In the genomic region with DNA sequence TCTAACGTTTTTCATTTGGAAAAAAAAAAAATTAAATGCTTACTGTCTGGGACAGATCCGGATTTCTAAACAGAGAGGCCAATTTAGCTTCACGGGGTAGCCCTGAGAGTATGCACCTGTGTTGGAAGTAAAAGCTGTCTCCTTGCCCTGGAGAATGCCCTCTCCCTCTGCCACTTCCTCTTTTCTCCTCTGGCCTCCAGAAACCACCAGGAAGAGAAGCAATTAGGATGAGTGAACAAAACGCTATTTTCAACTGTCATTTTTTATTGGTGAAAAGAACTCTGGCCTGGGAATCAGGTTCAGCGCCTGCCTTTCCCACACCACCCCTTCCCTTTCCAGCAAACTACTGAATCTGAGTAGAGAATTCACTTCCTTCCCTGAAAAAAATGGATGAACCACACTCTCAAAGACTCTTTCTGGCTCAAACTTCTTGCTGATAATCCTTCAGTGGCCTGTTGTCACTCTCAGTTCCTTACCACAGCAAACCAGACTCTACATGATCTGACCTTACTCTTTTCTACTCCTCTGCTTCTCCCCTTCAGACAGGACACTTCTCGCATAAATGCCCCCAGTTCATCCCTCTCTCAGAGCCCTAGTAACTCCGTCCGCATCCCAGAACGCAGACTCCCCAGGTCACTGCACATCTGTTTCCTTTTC, we compare ENCODE assay signal across 10 cellular contexts. TPM values are rescaled to one million over a fixed set of nuclear protein-coding genes. Genes with fewer than 3 reads are reported as not detected.
DNase-seq lines count a peak whose midpoint lies in the region; ATAC-seq, FAIRE-seq and TF ChIP-seq lines count a peak whose summit lies in the region.
"Had no signal": no experiment of that assay in that cellular context is flagged by ENCODE, and none has a peak within 500 bp of the region (broad histone marks: within the 10 kb centered on the region; RNA-seq: fewer than 3 reads in every experiment).

No MANE protein-coding gene starts in this region.

- no peak overlapping the region for H3K9ac ChIP-seq in rectal smooth muscle tissue (ENCODE audit: low read length)

- H3K27ac Mint-ChIP-seq in MCF 10A (ENCODE audit: low read depth, unreplicated experiment): peak overlapping the region; percentile 78

- no peaks in the 10 kb centered on the region for H3K9me3 ChIP-seq in adrenal gland (replicated peaks in 1 of 3)

- intact Hi-C loops in MCF 10A (cut with micrococcal nuclease): no loop called here
- intact Hi-C loops in adrenal gland (cut with DNase I): no loop called here
- intact Hi-C loops in posterior cingulate gyrus (cut with DNase I): no loop called here

- H3K4me3 ChIP-seq in rectal smooth muscle tissue (ENCODE audit: low read length): no peak overlapping the region
- no peak overlapping the region for H3K4me3 ChIP-seq in adrenal gland
- H3K4me3 ChIP-seq: coronary artery had no signal

- ATAC-seq in HG02870 (IDR thresholded peaks at IDR 0.05; ENCODE audit: unreplicated experiment): no peak

- CTCF ChIA-PET in MCF 10A (lab: Yijun Ruan, JAX): interaction anchor here (1.1 kb wide), 1 partner anchor 338 kb away, joined by 3 read pairs; no protein-coding TSS in a partner anchor

- no peaks in the 10 kb centered on the region for H3K9me3 Mint-ChIP-seq in MCF 10A (ENCODE audit: unreplicated experiment)

- DNase-seq in GM12891 (ENCODE audit: insufficient read length, low spot score) (no peak), NCI-H2227 (lab: John Stamatoyannopoulos, UW; ENCODE audit: unreplicated experiment) (peak; percentile 20), MCF 10A (ENCODE audit: unreplicated experiment) (no peak), adrenal gland (no peak), AG08395 (ENCODE audit: low spot score) (no peak), posterior cingulate gyrus (no peak)
- DNase-seq: NCI-H1048 had no signal

- H3K27me3 Mint-ChIP-seq in MCF 10A (ENCODE audit: insufficient read depth, unreplicated experiment): no peaks in the 10 kb centered on the region

- BruUV-seq in MCF 10A (replicated peaks; lab: Mats Ljungman, UMichigan): no TSS peak

- POLR2A ChIA-PET in MCF 10A (lab: Yijun Ruan, JAX): interaction anchor here (0.7 to 7.0 kb wide), 2 partner anchors 17 to 29 kb away, joined by 3 to 61 read pairs; a partner anchor contains a TSS

- 60 to 71% (median 69%) methylated on average over 9 of the region's 9 CpGs for WGBS in adrenal gland, 4 donors

- peaks cover 25% of the 10 kb centered on the region for H3K36me3 Mint-ChIP-seq in MCF 10A (ENCODE audit: insufficient read depth, unreplicated experiment)

- H3K27me3 ChIP-seq in rectal smooth muscle tissue (ENCODE audit: control insufficient read depth, insufficient read depth, low read length) (no peaks in the 10 kb centered on the region), adrenal gland (no peaks in the 10 kb centered on the region)

- peaks cover 43% of the 10 kb centered on the region for H3K4me1 ChIP-seq in rectal smooth muscle tissue (ENCODE audit: control insufficient read depth, insufficient read depth, low read length)
- H3K4me1 ChIP-seq in adrenal gland (replicated peaks in 1 of 2): peaks cover 21 to 71% of the 10 kb centered on the region in 2 donors

- TF ChIP-seq POLR2A in GM12891 (IDR thresholded peaks at IDR 0.05; ENCODE audit: low read depth, low read length): no peak
- no peak for TF ChIP-seq POLR2A in adrenal gland (IDR thresholded peaks at IDR 0.05)

- H3K27ac ChIP-seq in rectal smooth muscle tissue (ENCODE audit: low read depth, low read length) (peak overlapping the region; percentile 51), adrenal gland (peak overlapping the region in 2 of 5 donors; percentile 46 to 64)

- H3K4me1 Mint-ChIP-seq in MCF 10A (ENCODE audit: insufficient read depth, unreplicated experiment): peaks cover 49% of the 10 kb centered on the region

- no peak for FAIRE-seq in GM12891 (lab: Jason Lieb, UNC)

- H3K36me3 ChIP-seq in rectal smooth muscle tissue (ENCODE audit: control insufficient read depth, insufficient read depth, low read length) (no peaks in the 10 kb centered on the region), adrenal gland (replicated peaks in 1 of 2) (no peaks in the 10 kb centered on the region)

- no peak for TF ChIP-seq CTCF in MCF 10A (IDR thresholded peaks at IDR 0.05; ENCODE audit: unreplicated experiment)
- no peak for TF ChIP-seq CTCF in adrenal gland (IDR thresholded peaks at IDR 0.05)

- no peak overlapping the region for H3K4me3 Mint-ChIP-seq in MCF 10A (ENCODE audit: unreplicated experiment)

TF ChIP-seq in GM12891, 5 proteins besides CTCF, POLR2A, EP300 and RAD21:
- TF ChIP-seq POLR2AphosphoS5 (IDR thresholded peaks at IDR 0.05; ENCODE audit: low read depth, low read length): no peak
- peak; percentile 91 for TF ChIP-seq SPI1 (IDR thresholded peaks at IDR 0.05; ENCODE audit: low read depth, low read length)
TF ChIP-seq in GM12891: peak in this region for 1.

RNA-seq across cellular contexts. Expression of a gene that starts 29.8 kb away (rescaled TPM):
- polyA plus RNA-seq in GM12891 (2012; ENCODE audit: low read depth, missing spikeins): 6.7 TPM
- total RNA-seq in MCF 10A (2022): 40.1 and 51.8 TPM in 2 replicates
- 10 to 100 TPM; 11.9 to 45.9 (median 25.7) TPM for total RNA-seq in adrenal gland
- polyA plus RNA-seq in adrenal gland: 10 to 100 TPM in 1 of 3 donors, 1 to 10 TPM in 2; 3.6 to 17.0 (median 6.8) TPM
